Comparison of ENCODE assay signal across 24 cellular contexts in genomic region chr3:57538465-57538864, GRCh38. TPM values are rescaled to one million over a fixed set of nuclear protein-coding genes. Genes with fewer than 3 reads are reported as not detected.
"Had no signal": no experiment of that assay in that cellular context is flagged by ENCODE, and none has a peak within 500 bp of the region (broad histone marks: within the 10 kb centered on the region; RNA-seq: fewer than 3 reads in every experiment).

No MANE protein-coding gene starts in this region.

- H3K9me3 ChIP-seq: gastrocnemius medialis, lower lobe of right lung, prostate gland, right atrium auricular region, sigmoid colon, stomach, testis, tibial artery, upper lobe of right lung, uterus had no signal

- ATAC-seq: gastrocnemius medialis; left ventricle myocardium superior; lower lobe of right lung; natural killer cell; stimulated activated effector memory CD8-positive, alpha-beta T cell treated with anti-CD3 and anti-CD28 coated beads, Interleukin-12 subunit alpha, Interleukin-12 subunit beta, amount 100 ng/mL, for 72 hours; upper lobe of right lung had no signal

- H3K36me3 ChIP-seq: gastrocnemius medialis, lower lobe of right lung, prostate gland, right atrium auricular region, sigmoid colon, stomach, tibial artery, upper lobe of right lung, uterus had no signal

- H3K4me3 ChIP-seq: coronary artery, gastrocnemius medialis, lower lobe of right lung, prostate gland, right atrium auricular region, sigmoid colon, stomach, testis, tibial artery, upper lobe of right lung, uterus had no signal

- H3K27ac ChIP-seq: coronary artery, gastrocnemius medialis, lower lobe of right lung, parathyroid adenoma, prostate gland, right atrium auricular region, sigmoid colon, stomach, testis, tibial artery, upper lobe of right lung, uterus had no signal

- H3K4me1 ChIP-seq: gastrocnemius medialis, lower lobe of right lung, parathyroid adenoma, prostate gland, right atrium auricular region, sigmoid colon, testis, tibial artery, upper lobe of right lung, uterus had no signal

- DNase-seq: dermis blood vessel endothelial cell; effector memory CD4-positive, alpha-beta T cell; erythroblast; foreskin fibroblast; gastrocnemius medialis; head of caudate nucleus; left ventricle myocardium superior; lower lobe of right lung; natural killer cell; sigmoid colon; stimulated activated CD4-positive, alpha-beta T cell treated with anti-CD3 and anti-CD28 coated beads, Interleukin-2, amount 100 ng/mL, for 24 hours; stimulated activated CD4-positive, alpha-beta T cell treated with anti-CD3 and anti-CD28 coated beads, Interleukin-4, amount 100 ng/mL, for 24 hours; stimulated activated naive CD4-positive, alpha-beta T cell treated with Interleukin-2 at 50 U/mL for 16 hours; stomach; testis; tibial artery; upper lobe of right lung; uterus had no signal

- H3K27me3 ChIP-seq: gastrocnemius medialis, right atrium auricular region, stomach, testis, tibial artery, upper lobe of right lung, uterus had no signal

RNA-seq across cellular contexts. Expression of gene DNAH12, which starts 5.7 kb away (rescaled TPM):
- polyA plus RNA-seq: keratinocyte had no signal
